In the genomic region with DNA sequence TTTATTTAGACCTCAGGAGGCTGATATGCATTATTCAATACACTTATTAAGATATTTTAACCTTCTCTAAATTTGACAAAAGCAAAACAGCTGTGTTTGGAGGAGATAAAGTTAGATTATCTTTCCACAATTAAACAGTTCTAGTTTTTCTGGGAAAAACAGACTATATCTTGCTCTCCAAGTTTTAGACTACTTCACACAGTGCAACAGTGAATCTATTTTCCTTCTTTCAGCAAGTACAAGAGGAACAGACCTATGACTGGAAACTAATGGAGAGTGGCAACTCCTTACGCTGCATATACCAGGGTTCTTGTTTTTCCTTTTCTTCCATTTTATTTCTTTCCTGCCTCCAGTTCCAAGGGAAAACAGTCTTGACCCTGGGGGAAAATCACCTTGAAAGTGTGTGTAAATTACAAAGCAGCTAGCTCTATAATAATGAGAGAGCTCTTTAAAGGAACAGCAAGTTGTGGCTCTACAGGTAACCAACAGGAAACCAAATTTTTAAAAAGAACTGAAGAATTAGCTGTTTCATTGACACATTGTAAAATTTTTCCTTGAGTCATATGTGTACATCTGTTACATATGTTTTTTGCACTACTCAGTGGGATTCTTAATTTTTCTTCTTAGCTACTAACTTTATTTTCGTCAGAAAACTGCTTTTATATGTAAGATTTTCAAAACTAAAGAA, we compare ENCODE assay signal across 18 cellular contexts.
"Had no signal": no experiment of that assay in that cellular context is flagged by ENCODE, and none has a peak within 500 bp of the region (broad histone marks: within the 10 kb centered on the region; RNA-seq: fewer than 3 reads in every experiment).

No MANE protein-coding gene starts in this region.

- FAIRE-seq: TTC549 had no signal

- H3K4me1 Mint-ChIP-seq: neural crest cell had no signal

- H3K9me3 ChIP-seq: ovary, SK-N-SH, stomach, thoracic aorta had no signal

- H3K9me3 Mint-ChIP-seq: dendritic cell treated with granulocyte-macrophage colony-stimulating factor and Interleukin-4, amounts not matched to agents 40 ng/mL and 50 ng/mL, for 4 days; effector memory CD8-positive, alpha-beta T cell; neural crest cell had no signal

- H3K27me3 ChIP-seq: brain microvascular endothelial cell, ovary, stomach had no signal

- H3K4me3 Mint-ChIP-seq: dendritic cell treated with granulocyte-macrophage colony-stimulating factor and Interleukin-4, amounts not matched to agents 40 ng/mL and 50 ng/mL, for 4 days; effector memory CD8-positive, alpha-beta T cell; neural crest cell; T-helper 17 cell had no signal

- DNase-seq: activated naive CD4-positive, alpha-beta T cell treated with anti-CD3 and anti-CD28 coated beads, Interleukin-2, amount 50 U/mL, for 16 hours; amygdala; brain microvascular endothelial cell; cerebellar nuclear complex; effector memory CD8-positive, alpha-beta T cell; kidney; left ventricle myocardium superior; mesenchymal stem cell; ovary; SK-N-SH; stimulated activated CD4-positive, alpha-beta T cell treated with anti-CD3 and anti-CD28 coated beads, Interleukin-4, amount 100 ng/mL, for 1 hour; stimulated activated CD8-positive, alpha-beta memory T cell treated with anti-CD3 and anti-CD28 coated beads, Interleukin-4, amount 100 ng/mL, for 48 hours; stomach; T-helper 17 cell had no signal

- H3K9ac ChIP-seq: SK-N-SH had no signal

- H3K27ac ChIP-seq: brain microvascular endothelial cell, ovary, stomach, thoracic aorta had no signal

- ATAC-seq: effector memory CD8-positive, alpha-beta T cell; left ventricle myocardium superior; T-helper 17 cell had no signal

- H3K36me3 ChIP-seq: ovary had no signal

- H3K27ac Mint-ChIP-seq: dendritic cell treated with granulocyte-macrophage colony-stimulating factor and Interleukin-4, amounts not matched to agents 40 ng/mL and 50 ng/mL, for 4 days; effector memory CD8-positive, alpha-beta T cell; T-helper 17 cell had no signal

- H3K27me3 Mint-ChIP-seq: dendritic cell treated with granulocyte-macrophage colony-stimulating factor and Interleukin-4, amounts not matched to agents 40 ng/mL and 50 ng/mL, for 4 days; effector memory CD8-positive, alpha-beta T cell; T-helper 17 cell had no signal

- H3K4me2 ChIP-seq: SK-N-SH had no signal

- H3K4me3 ChIP-seq: ovary, stomach, thoracic aorta had no signal
